8 cellular contexts compared by ENCODE assay signal in genomic region chr14:95526483-95527391, GRCh38. TPM values are rescaled to one million over a fixed set of nuclear protein-coding genes. Genes with fewer than 3 reads are reported as not detected.
DNase-seq lines count a peak whose midpoint lies in the region; ATAC-seq and TF ChIP-seq lines count a peak whose summit lies in the region.

No MANE protein-coding gene starts in this region.

- no peak overlapping the region for H3K4me3 ChIP-seq in CD8-positive, alpha-beta T cell (ENCODE audit: low read depth, low read length)
- peak overlapping the region in 2 of 59 donors; percentile 8 to 15 for H3K4me3 ChIP-seq in dorsolateral prefrontal cortex

- no peak for TF ChIP-seq CTCF in CD8-positive, alpha-beta T cell (IDR thresholded peaks at IDR 0.05)
- TF ChIP-seq CTCF in dorsolateral prefrontal cortex (IDR thresholded peaks at IDR 0.05 in 54 of 56, conservative IDR thresholded peaks at IDR 0.05 in 2 of 56; ENCODE audit: low read depth in 1 of 56, partially characterized antibody in 56 of 56) (no peak), omental fat pad (IDR thresholded peaks at IDR 0.05) (no peak)

- POLR2A ChIA-PET in CD8-positive, alpha-beta T cell (lab: Charles Lee) = interaction anchor here (0.8 to 1.9 kb wide), 6 partner anchors 8 to 85 kb away, joined by 3 to 5 read pairs (median 3); partner anchors contain the start of gene GLRX5

- no peak overlapping the region for H3K4me3 Mint-ChIP-seq in CD8-positive, alpha-beta T cell

- H3K4me1 Mint-ChIP-seq in CD8-positive, alpha-beta T cell (ENCODE audit: low read depth) = peaks cover 74% of the 10 kb centered on the region

- peak overlapping the region; percentile 73 for H3K27ac Mint-ChIP-seq in CD8-positive, alpha-beta T cell

- H3K27me3 ChIP-seq in CD8-positive, alpha-beta T cell (ENCODE audit: insufficient read depth, low read length) = no peaks in the 10 kb centered on the region
- H3K27me3 ChIP-seq in dorsolateral prefrontal cortex = no peaks in the 10 kb centered on the region

- no peaks in the 10 kb centered on the region for H3K9me3 ChIP-seq in CD8-positive, alpha-beta T cell (ENCODE audit: low read length)

- intact Hi-C loops in CD8-positive, alpha-beta T cell (cut with DNase I, micrococcal nuclease) = loop anchor here (1.0 kb wide), 3 partner anchors 7 to 99 kb away; no protein-coding TSS in a partner anchor
- intact Hi-C loops in dorsolateral prefrontal cortex (cut with DNase I) = loop anchor here (1.0 to 10.0 kb wide), 2 partner anchors 84 to 662 kb away; no protein-coding TSS in a partner anchor

- CTCF ChIA-PET in CD8-positive, alpha-beta T cell (lab: Charles Lee) = interaction anchor here (0.8 to 25.2 kb wide), 23 partner anchors 8 to 774 kb away, joined by 3 to 532 read pairs (median 8); partner anchors contain the start of gene SYNE3

- H3K27ac ChIP-seq in CD8-positive, alpha-beta T cell (ENCODE audit: low read depth, low read length) = no peak overlapping the region
- H3K27ac ChIP-seq in dorsolateral prefrontal cortex = peak overlapping the region in 36 of 59 donors; percentile 7 to 87 (median 58)

- no peaks in the 10 kb centered on the region for H3K9me3 Mint-ChIP-seq in CD8-positive, alpha-beta T cell

- in situ Hi-C loops in G401 (cut with HindIII; ENCODE audit: low sequenced_read_pairs) = no loop called here

- peaks cover 13% of the 10 kb centered on the region for H3K36me3 Mint-ChIP-seq in CD8-positive, alpha-beta T cell

- no peak for DNase-seq in CD8-positive, alpha-beta T cell
- peak; percentile 81 for DNase-seq in OCI-M1 (lab: John Stamatoyannopoulos, UW)
- DNase-seq in dorsolateral prefrontal cortex = no peak
- no peak for DNase-seq in omental fat pad (ENCODE audit: low spot score)
- no peak for DNase-seq in central memory CD4-positive, alpha-beta T cell
- DNase-seq in G401 (ENCODE audit: low spot score) = no peak

- H3K36me3 ChIP-seq in CD8-positive, alpha-beta T cell (ENCODE audit: insufficient read depth, low read length) = no peaks in the 10 kb centered on the region

- no peak for ATAC-seq in CD8-positive, alpha-beta T cell
- ATAC-seq in omental fat pad (ENCODE audit: low FRiP score) (peak; percentile 52), GM21786 (IDR thresholded peaks at IDR 0.05; ENCODE audit: unreplicated experiment) (no peak), GM21737 (IDR thresholded peaks at IDR 0.05; ENCODE audit: unreplicated experiment) (no peak)

- H3K4me1 ChIP-seq in CD8-positive, alpha-beta T cell (ENCODE audit: insufficient read depth, low read length) = peaks cover 52% of the 10 kb centered on the region

- H3K27me3 Mint-ChIP-seq in CD8-positive, alpha-beta T cell (ENCODE audit: low read depth) = no peaks in the 10 kb centered on the region

RNA-seq across cellular contexts. Expression of gene GLRX5, which starts 8.1 kb away (rescaled TPM):
- total RNA-seq in CD8-positive, alpha-beta T cell = 10 to 100 TPM; 13.7 to 15.2 TPM
- 10 to 100 TPM; 17.9 to 48.1 (median 33.3) TPM for total RNA-seq in dorsolateral prefrontal cortex
- 10 to 100 TPM; 25.5 to 36.8 (median 27.2) TPM for total RNA-seq in omental fat pad
- 104 and 105 TPM in 2 replicates for total RNA-seq in G401 (2014; rRNA removed; shearing (Covaris generic))

RNA-seq across cellular contexts. Expression of gene SYNE3, which starts 10.3 kb away (rescaled TPM):
- total RNA-seq in CD8-positive, alpha-beta T cell = 10 to 100 TPM; 18.5 to 19.7 TPM
- total RNA-seq in dorsolateral prefrontal cortex (10 to 100 TPM in 85 of 120 experiments, 1 to 10 TPM in 35; 5.1 to 41.5 (median 12.5) TPM), omental fat pad (100 to 1,000 TPM in 1 of 4 donors, 10 to 100 TPM in 3; 46.9 to 109 (median 88.6) TPM)
- total RNA-seq in G401 (2014; rRNA removed; shearing (Covaris generic)) = 0.55 and 2.4 TPM in 2 replicates
